8 cellular contexts compared by ENCODE assay signal in genomic region chr19:290539-291521, GRCh38. TPM values are rescaled to one million over a fixed set of nuclear protein-coding genes. Genes with fewer than 3 reads are reported as not detected.
DNase-seq lines count a peak whose midpoint lies in the region; ATAC-seq and TF ChIP-seq lines count a peak whose summit lies in the region.

Gene PLPP2 (minus strand): TSS chr19:291403. CDS start chr19:291336, 67 bp downstream.

- H3K4me2 ChIP-seq in Karpas-422 (ENCODE audit: low read depth, low read length, poor library complexity, severe bottlenecking) = no peak within 1 kb of the TSS

- no peaks in the 10 kb centered on the region for H3K79me2 ChIP-seq in Karpas-422 (ENCODE audit: low read length)

- peaks cover 2% of the 10 kb centered on the region for H3K4me1 Mint-ChIP-seq in activated CD8-positive, alpha-beta memory T cell treated with anti-CD3 and anti-CD28 coated beads, Interleukin-2, amount 10 ng/mL, durations not matched to agents 7 days and 5 days
- peaks cover 13% of the 10 kb centered on the region for H3K4me1 Mint-ChIP-seq in neural crest cell

- H3K36me3 Mint-ChIP-seq in activated CD8-positive, alpha-beta memory T cell treated with anti-CD3 and anti-CD28 coated beads, Interleukin-2, amount 10 ng/mL, durations not matched to agents 7 days and 5 days = no peaks in the 10 kb centered on the region
- H3K36me3 Mint-ChIP-seq in neural crest cell (ENCODE audit: low read depth) = no peaks in the 10 kb centered on the region

- no peaks in the 10 kb centered on the region for H3K9me3 Mint-ChIP-seq in activated CD8-positive, alpha-beta memory T cell treated with anti-CD3 and anti-CD28 coated beads, Interleukin-2, amount 10 ng/mL, durations not matched to agents 7 days and 5 days (ENCODE audit: low read depth)
- no peaks in the 10 kb centered on the region for H3K9me3 Mint-ChIP-seq in neural crest cell

- H3K27me3 Mint-ChIP-seq in activated CD8-positive, alpha-beta memory T cell treated with anti-CD3 and anti-CD28 coated beads, Interleukin-2, amount 10 ng/mL, durations not matched to agents 7 days and 5 days = peaks cover 56% of the 10 kb centered on the region
- peaks cover 77% of the 10 kb centered on the region for H3K27me3 Mint-ChIP-seq in neural crest cell (ENCODE audit: low read depth)

- H3K27ac ChIP-seq in Karpas-422 (ENCODE audit: low read length) = no peak within 1 kb of the TSS

- H3K9me3 ChIP-seq in Karpas-422 (ENCODE audit: low read length) = no peaks in the 10 kb centered on the region

- H3K4me3 ChIP-seq in WI38 (ENCODE audit: low read depth, low read length) = peak within 1 kb of the TSS; percentile 52
- H3K4me3 ChIP-seq in fibroblast of the aortic adventitia (ENCODE audit: low read depth, low read length) = peak within 1 kb of the TSS; percentile 69
- no peak within 1 kb of the TSS for H3K4me3 ChIP-seq in Karpas-422 (ENCODE audit: low read length)

- H3K9ac ChIP-seq in Karpas-422 (ENCODE audit: low read length) = no peak within 1 kb of the TSS

- DNase-seq in activated CD8-positive, alpha-beta memory T cell treated with anti-CD3 and anti-CD28 coated beads for 24 hours = peak; percentile 65
- DNase-seq in activated CD8-positive, alpha-beta memory T cell treated with anti-CD3 and anti-CD28 coated beads, Interleukin-2, amount 10 ng/mL, durations not matched to agents 7 days and 5 days = no peak
- DNase-seq in fibroblast of the aortic adventitia (ENCODE audit: low read depth) (peak; percentile 17), neural crest cell (ENCODE audit: low read depth, low spot score) (no peak), NAMALWA (ENCODE audit: low spot score) (no peak), Karpas-422 (no peak)

- no peaks in the 10 kb centered on the region for H4K20me1 ChIP-seq in Karpas-422 (ENCODE audit: insufficient read depth, low read depth, low read length)

- TF ChIP-seq CTCF in WI38 (IDR thresholded peaks at IDR 0.05; ENCODE audit: low read depth, low read length) = no peak
- no peak for TF ChIP-seq CTCF in fibroblast of the aortic adventitia (IDR thresholded peaks at IDR 0.05; ENCODE audit: insufficient read depth, low read length)
- no peak for TF ChIP-seq CTCF in neural crest cell (conservative IDR thresholded peaks at IDR 0.05)

- H3K4me3 Mint-ChIP-seq in activated CD8-positive, alpha-beta memory T cell treated with anti-CD3 and anti-CD28 coated beads, Interleukin-2, amount 10 ng/mL, durations not matched to agents 7 days and 5 days = no peak within 1 kb of the TSS
- peak within 1 kb of the TSS; percentile 34 for H3K4me3 Mint-ChIP-seq in neural crest cell

- H3K36me3 ChIP-seq in Karpas-422 (ENCODE audit: insufficient read depth, low read length) = no peaks in the 10 kb centered on the region

- no peaks in the 10 kb centered on the region for H3K4me1 ChIP-seq in Karpas-422 (ENCODE audit: low read length)

- no peak within 1 kb of the TSS for H3K27ac Mint-ChIP-seq in activated CD8-positive, alpha-beta memory T cell treated with anti-CD3 and anti-CD28 coated beads, Interleukin-2, amount 10 ng/mL, durations not matched to agents 7 days and 5 days
- no peak within 1 kb of the TSS for H3K27ac Mint-ChIP-seq in neural crest cell (ENCODE audit: unreplicated experiment)

- CTCF ChIA-PET in activated CD8-positive, alpha-beta memory T cell treated with anti-CD3 and anti-CD28 coated beads, Interleukin-2, amount 10 ng/mL, durations not matched to agents 7 days and 5 days (lab: Charles Lee) = no interaction called here

- no peak within 1 kb of the TSS for H2AFZ ChIP-seq in Karpas-422 (ENCODE audit: low read length)

- no peaks in the 10 kb centered on the region for H3K27me3 ChIP-seq in Karpas-422 (ENCODE audit: low read length)

- H3K9me2 ChIP-seq in Karpas-422 (replicated peaks; ENCODE audit: insufficient read depth, low read length) = no peaks in the 10 kb centered on the region

- no peak for ATAC-seq in activated CD8-positive, alpha-beta memory T cell treated with anti-CD3 and anti-CD28 coated beads, Interleukin-2, amount 10 ng/mL, durations not matched to agents 7 days and 5 days
- no peak for ATAC-seq in HG03159 (IDR thresholded peaks at IDR 0.05; ENCODE audit: unreplicated experiment)

RNA-seq across cellular contexts. Expression of gene PLPP2, which starts in this region (rescaled TPM):
- not detected for total RNA-seq in activated CD8-positive, alpha-beta memory T cell treated with anti-CD3 and anti-CD28 coated beads, Interleukin-2, amount 10 ng/mL, durations not matched to agents 7 days and 5 days
- 15.7 and 16.6 TPM in 2 replicates for total RNA-seq in fibroblast of the aortic adventitia (ENCODE audit: low replicate concordance)
- total RNA-seq in neural crest cell = 0.89 and 1.1 TPM in 2 replicates
- total RNA-seq in Karpas-422 (2014; rRNA removed; shearing (Covaris generic); ENCODE audit: low replicate concordance) = 0.04 and 0.26 TPM in 2 replicates

Comparison
In these comparisons a context has a peak if more than half of its experiments do, and no peak if none do; other contexts are left out.
1. DNase-seq: peak in activated CD8-positive, alpha-beta memory T cell treated with anti-CD3 and anti-CD28 coated beads for 24 hours (single experiment) and fibroblast of the aortic adventitia (single experiment); none in activated CD8-positive, alpha-beta memory T cell treated with anti-CD3 and anti-CD28 coated beads, Interleukin-2, amount 10 ng/mL, durations not matched to agents 7 days and 5 days (single experiment), neural crest cell (single experiment), NAMALWA (single experiment) and Karpas-422 (single experiment).